In genomic region chr11:46240861-46241260, GRCh38 we compare ENCODE assay signal across 1 cellular context.
TF ChIP-seq lines count a peak whose summit lies in the region.

No MANE protein-coding gene starts in this region.

TF ChIP-seq in GM23338, 12 proteins besides CTCF, POLR2A, EP300 and RAD21 (continued from another document):
- TF ChIP-seq REST (IDR thresholded peaks at IDR 0.05; ENCODE audit: unreplicated experiment) (no peak), ETS1 (IDR thresholded peaks at IDR 0.05) (no peak), EZH2phosphoT487 (IDR thresholded peaks at IDR 0.05; ENCODE audit: unreplicated experiment) (no peak), ZNF331 (CRISPR knock-in tag; IDR thresholded peaks at IDR 0.05; ENCODE audit: low read depth) (no peak), EZH2 (IDR thresholded peaks at IDR 0.05; ENCODE audit: low read depth, unreplicated experiment) (no peak), ZNF114 (CRISPR knock-in tag; IDR thresholded peaks at IDR 0.05) (no peak), CREB1 (CRISPR knock-in tag; IDR thresholded peaks at IDR 0.05; ENCODE audit: low read depth) (no peak)
